In the genomic region with DNA sequence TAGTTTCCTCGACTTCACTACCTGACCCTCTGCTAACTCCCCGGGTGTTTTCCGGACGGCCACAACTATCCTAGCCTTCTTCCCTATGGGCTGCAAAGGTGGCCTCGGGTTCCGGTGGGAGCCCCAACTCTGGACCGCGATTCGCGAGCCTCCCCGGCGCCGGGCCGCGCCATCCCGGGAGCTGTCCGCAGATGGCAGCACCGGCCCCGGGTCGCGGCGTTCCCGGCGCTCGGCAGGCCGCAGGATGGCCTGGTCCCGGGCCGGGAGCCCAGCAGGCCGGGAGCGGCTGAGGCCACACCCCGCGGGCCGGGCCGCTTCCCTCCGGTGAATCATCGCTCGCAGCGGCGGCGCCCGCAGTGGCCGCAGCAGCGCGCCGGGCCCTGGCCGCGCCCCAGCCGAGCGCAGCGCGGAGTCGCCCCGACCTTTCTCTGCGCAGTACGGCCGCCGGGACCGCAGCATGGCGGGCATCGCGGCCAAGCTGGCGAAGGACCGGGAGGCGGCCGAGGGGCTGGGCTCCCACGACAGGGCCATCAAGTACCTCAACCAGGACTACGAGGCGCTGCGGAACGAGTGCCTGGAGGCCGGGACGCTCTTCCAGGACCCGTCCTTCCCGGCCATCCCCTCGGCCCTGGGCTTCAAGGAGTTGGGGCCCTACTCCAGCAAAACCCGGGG, we compare ENCODE assay signal across 1 cellular context.
A peak's percentile ranks its signal among the peaks of the same experiment; 100 is the strongest.
TF ChIP-seq lines count a peak whose summit lies in the region.

A gene (plus strand): TSS at position 356 of the 672 bp plus-strand sequence. CDS start 102 bp downstream, at position 458.

TF ChIP-seq in HepG2, 621 proteins besides CTCF, POLR2A, EP300 and RAD21 (continued from another document):
- TF ChIP-seq, protein P1, sequence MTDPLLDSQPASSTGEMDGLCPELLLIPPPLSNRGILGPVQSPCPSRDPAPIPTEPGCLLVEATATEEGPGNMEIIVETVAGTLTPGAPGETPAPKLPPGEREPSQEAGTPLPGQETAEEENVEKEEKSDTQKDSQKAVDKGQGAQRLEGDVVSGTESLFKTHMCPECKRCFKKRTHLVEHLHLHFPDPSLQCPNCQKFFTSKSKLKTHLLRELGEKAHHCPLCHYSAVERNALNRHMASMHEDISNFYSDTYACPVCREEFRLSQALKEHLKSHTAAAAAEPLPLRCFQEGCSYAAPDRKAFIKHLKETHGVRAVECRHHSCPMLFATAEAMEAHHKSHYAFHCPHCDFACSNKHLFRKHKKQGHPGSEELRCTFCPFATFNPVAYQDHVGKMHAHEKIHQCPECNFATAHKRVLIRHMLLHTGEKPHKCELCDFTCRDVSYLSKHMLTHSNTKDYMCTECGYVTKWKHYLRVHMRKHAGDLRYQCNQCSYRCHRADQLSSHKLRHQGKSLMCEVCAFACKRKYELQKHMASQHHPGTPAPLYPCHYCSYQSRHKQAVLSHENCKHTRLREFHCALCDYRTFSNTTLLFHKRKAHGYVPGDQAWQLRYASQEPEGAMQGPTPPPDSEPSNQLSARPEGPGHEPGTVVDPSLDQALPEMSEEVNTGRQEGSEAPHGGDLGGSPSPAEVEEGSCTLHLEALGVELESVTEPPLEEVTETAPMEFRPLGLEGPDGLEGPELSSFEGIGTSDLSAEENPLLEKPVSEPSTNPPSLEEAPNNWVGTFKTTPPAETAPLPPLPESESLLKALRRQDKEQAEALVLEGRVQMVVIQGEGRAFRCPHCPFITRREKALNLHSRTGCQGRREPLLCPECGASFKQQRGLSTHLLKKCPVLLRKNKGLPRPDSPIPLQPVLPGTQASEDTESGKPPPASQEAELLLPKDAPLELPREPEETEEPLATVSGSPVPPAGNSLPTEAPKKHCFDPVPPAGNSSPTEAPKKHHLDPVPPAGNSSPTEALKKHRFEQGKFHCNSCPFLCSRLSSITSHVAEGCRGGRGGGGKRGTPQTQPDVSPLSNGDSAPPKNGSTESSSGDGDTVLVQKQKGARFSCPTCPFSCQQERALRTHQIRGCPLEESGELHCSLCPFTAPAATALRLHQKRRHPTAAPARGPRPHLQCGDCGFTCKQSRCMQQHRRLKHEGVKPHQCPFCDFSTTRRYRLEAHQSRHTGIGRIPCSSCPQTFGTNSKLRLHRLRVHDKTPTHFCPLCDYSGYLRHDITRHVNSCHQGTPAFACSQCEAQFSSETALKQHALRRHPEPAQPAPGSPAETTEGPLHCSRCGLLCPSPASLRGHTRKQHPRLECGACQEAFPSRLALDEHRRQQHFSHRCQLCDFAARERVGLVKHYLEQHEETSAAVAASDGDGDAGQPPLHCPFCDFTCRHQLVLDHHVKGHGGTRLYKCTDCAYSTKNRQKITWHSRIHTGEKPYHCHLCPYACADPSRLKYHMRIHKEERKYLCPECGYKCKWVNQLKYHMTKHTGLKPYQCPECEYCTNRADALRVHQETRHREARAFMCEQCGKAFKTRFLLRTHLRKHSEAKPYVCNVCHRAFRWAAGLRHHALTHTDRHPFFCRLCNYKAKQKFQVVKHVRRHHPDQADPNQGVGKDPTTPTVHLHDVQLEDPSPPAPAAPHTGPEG (CRISPR knock-in tag; IDR thresholded peaks at IDR 0.05) = peak; percentile 55; the same call in 1 of the 2 replicates
- TF ChIP-seq, protein P2, sequence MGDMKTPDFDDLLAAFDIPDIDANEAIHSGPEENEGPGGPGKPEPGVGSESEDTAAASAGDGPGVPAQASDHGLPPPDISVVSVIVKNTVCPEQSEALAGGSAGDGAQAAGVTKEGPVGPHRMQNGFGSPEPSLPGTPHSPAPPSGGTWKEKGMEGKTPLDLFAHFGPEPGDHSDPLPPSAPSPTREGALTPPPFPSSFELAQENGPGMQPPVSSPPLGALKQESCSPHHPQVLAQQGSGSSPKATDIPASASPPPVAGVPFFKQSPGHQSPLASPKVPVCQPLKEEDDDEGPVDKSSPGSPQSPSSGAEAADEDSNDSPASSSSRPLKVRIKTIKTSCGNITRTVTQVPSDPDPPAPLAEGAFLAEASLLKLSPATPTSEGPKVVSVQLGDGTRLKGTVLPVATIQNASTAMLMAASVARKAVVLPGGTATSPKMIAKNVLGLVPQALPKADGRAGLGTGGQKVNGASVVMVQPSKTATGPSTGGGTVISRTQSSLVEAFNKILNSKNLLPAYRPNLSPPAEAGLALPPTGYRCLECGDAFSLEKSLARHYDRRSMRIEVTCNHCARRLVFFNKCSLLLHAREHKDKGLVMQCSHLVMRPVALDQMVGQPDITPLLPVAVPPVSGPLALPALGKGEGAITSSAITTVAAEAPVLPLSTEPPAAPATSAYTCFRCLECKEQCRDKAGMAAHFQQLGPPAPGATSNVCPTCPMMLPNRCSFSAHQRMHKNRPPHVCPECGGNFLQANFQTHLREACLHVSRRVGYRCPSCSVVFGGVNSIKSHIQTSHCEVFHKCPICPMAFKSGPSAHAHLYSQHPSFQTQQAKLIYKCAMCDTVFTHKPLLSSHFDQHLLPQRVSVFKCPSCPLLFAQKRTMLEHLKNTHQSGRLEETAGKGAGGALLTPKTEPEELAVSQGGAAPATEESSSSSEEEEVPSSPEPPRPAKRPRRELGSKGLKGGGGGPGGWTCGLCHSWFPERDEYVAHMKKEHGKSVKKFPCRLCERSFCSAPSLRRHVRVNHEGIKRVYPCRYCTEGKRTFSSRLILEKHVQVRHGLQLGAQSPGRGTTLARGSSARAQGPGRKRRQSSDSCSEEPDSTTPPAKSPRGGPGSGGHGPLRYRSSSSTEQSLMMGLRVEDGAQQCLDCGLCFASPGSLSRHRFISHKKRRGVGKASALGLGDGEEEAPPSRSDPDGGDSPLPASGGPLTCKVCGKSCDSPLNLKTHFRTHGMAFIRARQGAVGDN (CRISPR knock-in tag; IDR thresholded peaks at IDR 0.05) = peak; percentile 73
- TF ChIP-seq RBFOX2 (IDR thresholded peaks at IDR 0.05; ENCODE audit: low read depth, low read length) (peak; percentile 67), SALL1 (CRISPR knock-in tag; IDR thresholded peaks at IDR 0.05) (0 out of 2 replicates have a peak, but pooled peaks have one; percentile 34), HMG20A (CRISPR knock-in tag; IDR thresholded peaks at IDR 0.05; ENCODE audit: borderline replicate concordance) (no peak), ZNF180 (CRISPR knock-in tag; IDR thresholded peaks at IDR 0.05; ENCODE audit: borderline replicate concordance, low read depth) (no peak), KMT2A (CRISPR knock-in tag; IDR thresholded peaks at IDR 0.05) (peak; percentile 43; the same call in 1 of the 2 replicates), POLR2AphosphoS5 (IDR thresholded peaks at IDR 0.05; ENCODE audit: low read depth, low read length) (no peak), BCL6 (CRISPR knock-in tag; IDR thresholded peaks at IDR 0.05) (no peak), CBX2 (IDR thresholded peaks at IDR 0.05; ENCODE audit: low read depth, low read length) (no peak), CBX2 (CRISPR knock-in tag; IDR thresholded peaks at IDR 0.05; ENCODE audit: low read depth) (peak; percentile 59; the same call in 1 of the 2 replicates), ZIK1 (CRISPR knock-in tag; IDR thresholded peaks at IDR 0.05; ENCODE audit: borderline replicate concordance, low read depth) (0 out of 2 replicates have a peak, but pooled peaks have one; percentile 17), ZNF143 (CRISPR knock-in tag; IDR thresholded peaks at IDR 0.05) (no peak), ZNF644 (CRISPR knock-in tag; IDR thresholded peaks at IDR 0.05; ENCODE audit: low read depth) (no peak), MBNL3 (CRISPR knock-in tag; conservative IDR thresholded peaks at IDR 0.05) (no peak)
- TF ChIP-seq, protein P3, sequence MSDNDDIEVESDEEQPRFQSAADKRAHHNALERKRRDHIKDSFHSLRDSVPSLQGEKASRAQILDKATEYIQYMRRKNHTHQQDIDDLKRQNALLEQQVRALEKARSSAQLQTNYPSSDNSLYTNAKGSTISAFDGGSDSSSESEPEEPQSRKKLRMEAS (IDR thresholded peaks at IDR 0.05) = peak; percentile 24; the same call in 1 of the 2 replicates
